15 cellular contexts compared by ENCODE assay signal in genomic region chr5:2093859-2094615, GRCh38.
DNase-seq lines count a peak whose midpoint lies in the region; ATAC-seq and TF ChIP-seq lines count a peak whose summit lies in the region.
"Had no signal": no experiment of that assay in that cellular context is flagged by ENCODE, and none has a peak within 500 bp of the region (broad histone marks: within the 10 kb centered on the region; RNA-seq: fewer than 3 reads in every experiment).

No MANE protein-coding gene starts in this region.

- no peak overlapping the region for H3K27ac Mint-ChIP-seq in CD8-positive, alpha-beta memory T cell
- H3K27ac Mint-ChIP-seq: activated CD8-positive, alpha-beta T cell treated with anti-CD3 and anti-CD28 coated beads for 36 hours; naive B cell; T-cell had no signal

- 0 out of 2 replicates have a peak, but pooled peaks cover 2% of the 10 kb centered on the region for H3K9me3 ChIP-seq in MG63
- no peaks in the 10 kb centered on the region for H3K9me3 ChIP-seq in left lung
- no peaks in the 10 kb centered on the region for H3K9me3 ChIP-seq in stomach smooth muscle (ENCODE audit: control insufficient read depth in 2 of 2, low read length in 2 of 2)
- H3K9me3 ChIP-seq in CD8-positive, alpha-beta memory T cell (ENCODE audit: low read length) = no peaks in the 10 kb centered on the region

- CTCF ChIA-PET in CD8-positive, alpha-beta memory T cell (lab: Charles Lee) = no interaction called here

- DNase-seq in MG63 (peak; percentile 98), left lung (no peak), DMS53 treated with DMSO at 0.1 percent for 48 hours (lab: John Stamatoyannopoulos, UW; ENCODE audit: unreplicated experiment) (no peak), hepatic stellate cell (ENCODE audit: low spot score) (no peak), HuH-7 (ENCODE audit: low spot score) (no peak)
- DNase-seq in CD8-positive, alpha-beta memory T cell = no peak
- DNase-seq: activated CD8-positive, alpha-beta T cell treated with anti-CD3 and anti-CD28 coated beads for 36 hours; DMS 273 treated with DMSO at 0.1 percent for 48 hours; GOT3; MM.1S; naive B cell; NCI-H526; T-cell had no signal

- peak; percentile 61 for ATAC-seq in left lung
- ATAC-seq: activated CD8-positive, alpha-beta T cell treated with anti-CD3 and anti-CD28 coated beads for 36 hours; T-cell had no signal

- no peak overlapping the region for H3K9ac ChIP-seq in stomach smooth muscle (ENCODE audit: low read length in 2 of 2)

- H3K4me1 Mint-ChIP-seq in CD8-positive, alpha-beta memory T cell = no peaks in the 10 kb centered on the region
- H3K4me1 Mint-ChIP-seq: naive B cell, T-cell had no signal

- H3K4me3 ChIP-seq in MG63 (no peak overlapping the region), left lung (no peak overlapping the region), stomach smooth muscle (ENCODE audit: low read length in 2 of 2) (no peak overlapping the region)
- H3K4me3 ChIP-seq in CD8-positive, alpha-beta memory T cell (ENCODE audit: low read length) = no peak overlapping the region

- no peaks in the 10 kb centered on the region for H3K36me3 ChIP-seq in MG63
- no peaks in the 10 kb centered on the region for H3K36me3 ChIP-seq in left lung
- no peaks in the 10 kb centered on the region for H3K36me3 ChIP-seq in stomach smooth muscle (ENCODE audit: control insufficient read depth in 2 of 2, insufficient read depth in 2 of 2, low read length in 2 of 2)
- no peaks in the 10 kb centered on the region for H3K36me3 ChIP-seq in CD8-positive, alpha-beta memory T cell (ENCODE audit: insufficient read depth, low read length)

- no peak for TF ChIP-seq CTCF in left lung (IDR thresholded peaks at IDR 0.05)

- peaks cover 5 to 8% of the 10 kb centered on the region in 2 donors for H3K27me3 Mint-ChIP-seq in CD8-positive, alpha-beta memory T cell

- H3K27me3 ChIP-seq in MG63 (no peaks in the 10 kb centered on the region), left lung (peaks cover 0 to 15% of the 10 kb centered on the region in 2 donors), stomach smooth muscle (ENCODE audit: control insufficient read depth in 1 of 2, insufficient read depth in 2 of 2, low read length in 2 of 2) (no peaks in the 10 kb centered on the region)
- no peaks in the 10 kb centered on the region for H3K27me3 ChIP-seq in CD8-positive, alpha-beta memory T cell (ENCODE audit: insufficient read depth, low read length, poor library complexity, severe bottlenecking)

- peak overlapping the region; percentile 77 for H3K27ac ChIP-seq in cingulate gyrus (ENCODE audit: low read depth, low read length)
- peak overlapping the region in 1 of 2 donors; percentile 59 for H3K27ac ChIP-seq in left lung
- H3K27ac ChIP-seq in stomach smooth muscle (ENCODE audit: low read length) = peak overlapping the region; percentile 41
- no peak overlapping the region for H3K27ac ChIP-seq in CD8-positive, alpha-beta memory T cell (ENCODE audit: low read depth, low read length)

- no peaks in the 10 kb centered on the region for H3K36me3 Mint-ChIP-seq in CD8-positive, alpha-beta memory T cell
- H3K36me3 Mint-ChIP-seq: T-cell had no signal

- H3K4me3 Mint-ChIP-seq in CD8-positive, alpha-beta memory T cell = no peak overlapping the region
- H3K4me3 Mint-ChIP-seq: activated CD8-positive, alpha-beta T cell treated with anti-CD3 and anti-CD28 coated beads for 36 hours; naive B cell; T-cell had no signal

- intact Hi-C loops in left lung (cut with DNase I) = no loop called here

- POLR2A ChIA-PET in CD8-positive, alpha-beta memory T cell (lab: Charles Lee) = no interaction called here

- no peaks in the 10 kb centered on the region for H3K4me1 ChIP-seq in left lung
- H3K4me1 ChIP-seq in stomach smooth muscle (ENCODE audit: control insufficient read depth, insufficient read depth, low read length) = no peaks in the 10 kb centered on the region
- no peaks in the 10 kb centered on the region for H3K4me1 ChIP-seq in CD8-positive, alpha-beta memory T cell (ENCODE audit: insufficient read depth, low read length)

- peaks cover 0 to 1% (median 0%) of the 10 kb centered on the region in 5 donors for H3K9me3 Mint-ChIP-seq in CD8-positive, alpha-beta memory T cell
- H3K9me3 Mint-ChIP-seq: activated CD8-positive, alpha-beta T cell treated with anti-CD3 and anti-CD28 coated beads for 36 hours; T-cell had no signal
